In genomic region chr10:508726-509125, GRCh38 we compare ENCODE assay signal across 22 cellular contexts.
"Had no signal": no experiment of that assay in that cellular context is flagged by ENCODE, and none has a peak within 500 bp of the region (broad histone marks: within the 10 kb centered on the region; RNA-seq: fewer than 3 reads in every experiment).

No MANE protein-coding gene starts in this region.

- H3K4me2 ChIP-seq: smooth muscle cell had no signal

- DNase-seq: central memory CD4-positive, alpha-beta T cell; cortex of kidney; effector CD8-positive, alpha-beta T cell; gastrocnemius medialis; immature natural killer cell; left ventricle myocardium inferior; mesenchymal stem cell; midbrain; posterior cingulate gyrus; right cardiac atrium; stimulated activated CD4-positive, alpha-beta T cell treated with anti-CD3 and anti-CD28 coated beads, Interleukin-4, amount 100 ng/mL, for 1 hour; stimulated activated CD8-positive, alpha-beta memory T cell treated with anti-CD3 and anti-CD28 coated beads, Interleukin-4, amount 100 ng/mL, for 48 hours; stimulated activated naive CD8-positive, alpha-beta T cell treated with anti-CD3 and anti-CD28 coated beads, Interleukin-15, Interleukin-2, amounts not matched to agents 100 U/mL and 50 U/mL, for 24 hours; testis had no signal

- H3K4me3 Mint-ChIP-seq: natural killer cell treated with Interleukin-12 subunit alpha and Interleukin-12 subunit beta and Interleukin-15 and Interleukin-18, amount 100 ng/mL, for 72 hours; stimulated activated effector memory CD8-positive, alpha-beta T cell treated with anti-CD3 and anti-CD28 coated beads, Interleukin-12 subunit alpha, Interleukin-12 subunit beta, amount 100 ng/mL, for 72 hours had no signal

- H3K4me3 ChIP-seq: gastrocnemius medialis, left ventricle myocardium inferior, lung, smooth muscle cell, testis, tibial nerve had no signal

- H3K27ac Mint-ChIP-seq: immature natural killer cell; natural killer cell treated with Interleukin-12 subunit alpha and Interleukin-12 subunit beta and Interleukin-15 and Interleukin-18, amount 100 ng/mL, for 72 hours; stimulated activated effector memory CD8-positive, alpha-beta T cell treated with anti-CD3 and anti-CD28 coated beads, Interleukin-12 subunit alpha, Interleukin-12 subunit beta, amount 100 ng/mL, for 72 hours had no signal

- H3K27me3 ChIP-seq: dorsolateral prefrontal cortex, gastrocnemius medialis, testis, tibial nerve had no signal

- H3K9me3 ChIP-seq: gastrocnemius medialis, left ventricle myocardium inferior, neutrophil, testis, tibial nerve had no signal

- H3K36me3 ChIP-seq: gastrocnemius medialis, left ventricle myocardium inferior, neutrophil had no signal

- H3K27ac ChIP-seq: left ventricle myocardium inferior, neutrophil, testis, tibial nerve had no signal

- H3K9me3 Mint-ChIP-seq: natural killer cell treated with Interleukin-12 subunit alpha and Interleukin-12 subunit beta and Interleukin-15 and Interleukin-18, amount 100 ng/mL, for 72 hours; stimulated activated effector memory CD8-positive, alpha-beta T cell treated with anti-CD3 and anti-CD28 coated beads, Interleukin-12 subunit alpha, Interleukin-12 subunit beta, amount 100 ng/mL, for 72 hours had no signal

- ATAC-seq: esophagus mucosa; gastrocnemius medialis; natural killer cell treated with Interleukin-12 subunit alpha and Interleukin-12 subunit beta and Interleukin-15 and Interleukin-18, amount 100 ng/mL, for 72 hours; right cardiac atrium; stimulated activated effector memory CD8-positive, alpha-beta T cell treated with anti-CD3 and anti-CD28 coated beads, Interleukin-12 subunit alpha, Interleukin-12 subunit beta, amount 100 ng/mL, for 72 hours; stimulated activated naive CD8-positive, alpha-beta T cell treated with anti-CD3 and anti-CD28 coated beads, Interleukin-15, Interleukin-2, amounts not matched to agents 100 U/mL and 50 U/mL, for 24 hours had no signal

- H3K36me3 Mint-ChIP-seq: immature natural killer cell; natural killer cell treated with Interleukin-12 subunit alpha and Interleukin-12 subunit beta and Interleukin-15 and Interleukin-18, amount 100 ng/mL, for 72 hours; stimulated activated effector memory CD8-positive, alpha-beta T cell treated with anti-CD3 and anti-CD28 coated beads, Interleukin-12 subunit alpha, Interleukin-12 subunit beta, amount 100 ng/mL, for 72 hours had no signal
